9 cellular contexts compared by ENCODE assay signal in genomic region chr5:139246394-139246793, GRCh38. TPM values are rescaled to one million over a fixed set of nuclear protein-coding genes. Genes with fewer than 3 reads are reported as not detected.
DNase-seq lines count a peak whose midpoint lies in the region; ATAC-seq, FAIRE-seq and TF ChIP-seq lines count a peak whose summit lies in the region.
"Had no signal": no experiment of that assay in that cellular context is flagged by ENCODE, and none has a peak within 500 bp of the region (broad histone marks: within the 10 kb centered on the region; RNA-seq: fewer than 3 reads in every experiment).

No MANE protein-coding gene starts in this region.

- intact Hi-C loops in A673 (cut with micrococcal nuclease; ENCODE audit: unreplicated experiment) = no loop called here

- POLR2A ChIA-PET in A673 (lab: Charles Lee; ENCODE audit: low non-redundant PET) = interaction anchor here (0.6 kb wide), 1 partner anchor 176 kb away, joined by 10 read pairs; no protein-coding TSS in a partner anchor

- peaks cover 19% of the 10 kb centered on the region for H3K4me1 Mint-ChIP-seq in activated T-cell treated with anti-CD3 and anti-CD28 coated beads, Interleukin-2, amount 50 U/mL, for 4 hours (ENCODE audit: low read depth)

- peaks cover under 1% of the 10 kb centered on the region for H3K27me3 Mint-ChIP-seq in activated T-cell treated with anti-CD3 and anti-CD28 coated beads, Interleukin-2, amount 50 U/mL, for 4 hours (ENCODE audit: low read depth)

- BruUV-seq in A673 (replicated peaks; lab: Mats Ljungman, UMichigan) = no TSS peak

- H3K4me3 Mint-ChIP-seq in activated T-cell treated with anti-CD3 and anti-CD28 coated beads, Interleukin-2, amount 50 U/mL, for 4 hours = peak overlapping the region; percentile 33

- peak; percentile 81 for DNase-seq in A673 (ENCODE audit: low spot score)
- DNase-seq in LHCN-M2 (ENCODE audit: low read depth) = peak; percentile 69
- DNase-seq in activated T-cell treated with anti-CD3 and anti-CD28 coated beads, Interleukin-2, amount 50 U/mL, for 4 hours = peak; percentile 36
- peak; percentile 29 for DNase-seq in lung (ENCODE audit: low spot score)
- no peak for DNase-seq in frontal cortex (ENCODE audit: low spot score in 2 of 2)
- no peak for DNase-seq in GM19239 (ENCODE audit: insufficient read length, low spot score)
- no peak for DNase-seq in GM12891 (ENCODE audit: insufficient read length, low spot score)

- peak; percentile 98 to 100 for ATAC-seq in activated T-cell treated with anti-CD3 and anti-CD28 coated beads, Interleukin-2, amount 50 U/mL, for 4 hours
- ATAC-seq in lung (ENCODE audit: insufficient read depth, low FRiP score) (peak; percentile 62), HG03045 (IDR thresholded peaks at IDR 0.05; ENCODE audit: unreplicated experiment) (no peak)

- peaks cover 3% of the 10 kb centered on the region for H3K9me3 ChIP-seq in A673 (ENCODE audit: low read depth, low read length, poor library complexity, severe bottlenecking)
- no peaks in the 10 kb centered on the region for H3K9me3 ChIP-seq in lung (ENCODE audit: control insufficient read depth in 2 of 2, insufficient read depth in 1 of 2, low read length in 1 of 2)

- H3K36me3 Mint-ChIP-seq in activated T-cell treated with anti-CD3 and anti-CD28 coated beads, Interleukin-2, amount 50 U/mL, for 4 hours (ENCODE audit: insufficient read depth) = no peaks in the 10 kb centered on the region

- H3K27me3 ChIP-seq in A673 (replicated peaks; ENCODE audit: insufficient read depth, low read depth, low read length, poor library complexity) (no peaks in the 10 kb centered on the region), lung (ENCODE audit: control insufficient read depth, insufficient read depth) (no peaks in the 10 kb centered on the region)

- H3K27ac ChIP-seq in A673 (ENCODE audit: low read depth, low read length, poor library complexity, severe bottlenecking) (peak overlapping the region; percentile 15), lung (ENCODE audit: low read depth in 1 of 2, low read length in 1 of 2) (no peak overlapping the region)

- H3K36me3 ChIP-seq in A673 (ENCODE audit: insufficient read depth, low read length, poor library complexity, severe bottlenecking) (no peaks in the 10 kb centered on the region), lung (ENCODE audit: control insufficient read depth in 2 of 2, insufficient read depth in 2 of 2, low read length in 2 of 2) (no peaks in the 10 kb centered on the region)

- H3K4me1 ChIP-seq in A673 (ENCODE audit: insufficient read depth, low read length, poor library complexity, severe bottlenecking) (peaks cover 19% of the 10 kb centered on the region), lung (ENCODE audit: control insufficient read depth in 2 of 2, insufficient read depth in 2 of 2, low read length in 2 of 2) (peaks cover 0 to 3% of the 10 kb centered on the region in 2 donors)

- WGBS in lung, 2 donors = 6 to 25% methylated on average over 4 of the region's 4 CpGs

- CTCF ChIA-PET in A673 (lab: Charles Lee) = no interaction called here

- TF ChIP-seq POLR2A in GM12891 (IDR thresholded peaks at IDR 0.05; ENCODE audit: low read depth, low read length) = no peak

- FAIRE-seq in frontal cortex (lab: Jason Lieb, UNC) (no peak), GM19239 (lab: Jason Lieb, UNC) (no peak), GM12891 (lab: Jason Lieb, UNC) (no peak)
- FAIRE-seq: G401.6 had no signal

- TF ChIP-seq CTCF in A673 (conservative IDR thresholded peaks at IDR 0.05; ENCODE audit: low read depth, low read length) (no peak), lung (IDR thresholded peaks at IDR 0.05; ENCODE audit: control extremely low read depth, extremely low read depth) (no peak)

- no peaks in the 10 kb centered on the region for H3K9me3 Mint-ChIP-seq in activated T-cell treated with anti-CD3 and anti-CD28 coated beads, Interleukin-2, amount 50 U/mL, for 4 hours

- H3K4me3 ChIP-seq in A673 (ENCODE audit: low read depth, low read length, poor library complexity, severe bottlenecking) (no peak overlapping the region), lung (no peak overlapping the region)

TF ChIP-seq in GM12891, 5 proteins besides CTCF, POLR2A, EP300 and RAD21:
- no peak for TF ChIP-seq POU2F2 (IDR thresholded peaks at IDR 0.05; ENCODE audit: low read depth, low read length)
- no peak for TF ChIP-seq TAF1 (IDR thresholded peaks at IDR 0.05; ENCODE audit: low read depth, low read length)
- TF ChIP-seq PAX5 (IDR thresholded peaks at IDR 0.05; ENCODE audit: insufficient read depth, low read length, severe bottlenecking) = no peak
- TF ChIP-seq SPI1 (IDR thresholded peaks at IDR 0.05; ENCODE audit: low read depth, low read length) = no peak

RNA-seq across cellular contexts. Expression of gene MATR3, which starts 47.1 kb away (rescaled TPM):
- total RNA-seq in A673 (2021) (286 and 299 TPM in 2 replicates), LHCN-M2 (2014; rRNA removed) (268 and 269 TPM in 2 replicates), lung (100 to 1,000 TPM; 103 to 461 TPM), frontal cortex (810 TPM)
- polyA plus RNA-seq in LHCN-M2 (2012) = 101 TPM
- 100 to 1,000 TPM; 201 to 208 (median 202) TPM for total RNA-seq in activated T-cell treated with anti-CD3 and anti-CD28 coated beads, Interleukin-2, amount 50 U/mL, for 4 hours
- 10 to 100 TPM; 89.9 to 96.7 TPM for polyA plus RNA-seq in lung
- 152 TPM for polyA plus RNA-seq in GM12891 (2012; ENCODE audit: low read depth, missing spikeins)

RNA-seq across cellular contexts. Expression of gene SIL1, which starts 48.2 kb away (rescaled TPM):
- total RNA-seq in A673 (2021) (18.7 and 22.0 TPM in 2 replicates), LHCN-M2 (2014; rRNA removed) (37.0 and 41.4 TPM in 2 replicates), lung (10 to 100 TPM; 38.5 to 77.6 TPM), frontal cortex (9.4 TPM)
- polyA plus RNA-seq in LHCN-M2 (2012) = 53.0 TPM
- total RNA-seq in activated T-cell treated with anti-CD3 and anti-CD28 coated beads, Interleukin-2, amount 50 U/mL, for 4 hours = 10 to 100 TPM; 17.8 to 26.1 (median 22.9) TPM
- polyA plus RNA-seq in lung = 100 to 1,000 TPM in 1 of 2 donors, 10 to 100 TPM in 1; 79.2 to 109 TPM
- 30.3 TPM for polyA plus RNA-seq in GM12891 (2012; ENCODE audit: low read depth, missing spikeins)

Comparison
In these comparisons a context has a peak if more than half of its experiments do, and no peak if none do; other contexts are left out.
1. DNase-seq: peak in A673 (single experiment), LHCN-M2 (single experiment), activated T-cell treated with anti-CD3 and anti-CD28 coated beads, Interleukin-2, amount 50 U/mL, for 4 hours (single experiment) and lung (single experiment); none in frontal cortex (0 of 2), GM19239 (single experiment) and GM12891 (single experiment).